Comparison of ENCODE assay signal across 18 cellular contexts in genomic region chr16:10539793-10540192, GRCh38. TPM values are rescaled to one million over a fixed set of nuclear protein-coding genes. Genes with fewer than 3 reads are reported as not detected.
A peak's percentile ranks its signal among the peaks of the same experiment; 100 is the strongest.
DNase-seq lines count a peak whose midpoint lies in the region; ATAC-seq and TF ChIP-seq lines count a peak whose summit lies in the region.
"Had no signal": no experiment of that assay in that cellular context is flagged by ENCODE, and none has a peak within 500 bp of the region (broad histone marks: within the 10 kb centered on the region; RNA-seq: fewer than 3 reads in every experiment).

No MANE protein-coding gene starts in this region.

- ATAC-seq in PC-3 (no peak), psoas muscle (no peak), omental fat pad (ENCODE audit: low FRiP score) (no peak)
- ATAC-seq: A549; CD8-positive, alpha-beta T cell had no signal

- H3K4me1 ChIP-seq in HEK293 (ENCODE audit: control insufficient read depth, insufficient read depth, low read length) (no peaks in the 10 kb centered on the region), PC-3 (ENCODE audit: insufficient read depth, low read length) (peaks cover 18% of the 10 kb centered on the region), SJCRH30 (peaks cover 17% of the 10 kb centered on the region), psoas muscle (no peaks in the 10 kb centered on the region)
- H3K4me1 ChIP-seq: A549; BLaER1 treated with 17β-estradiol and CSF1 and Interleukin-3, amounts not matched to agents 10 nM and 100 nM; Caco-2 had no signal

- H3K27me3 ChIP-seq in PC-3 (ENCODE audit: low read length): no peaks in the 10 kb centered on the region
- no peaks in the 10 kb centered on the region for H3K27me3 ChIP-seq in SJCRH30
- H3K27me3 ChIP-seq in psoas muscle (ENCODE audit: insufficient read depth in 3 of 3, low read length in 2 of 3): no peaks in the 10 kb centered on the region
- H3K27me3 ChIP-seq: BLaER1 treated with 17β-estradiol and CSF1 and Interleukin-3, amounts not matched to agents 10 nM and 100 nM had no signal

- H3K36me3 ChIP-seq in HEK293 (ENCODE audit: control insufficient read depth in 2 of 2, insufficient read depth in 1 of 2, low read length in 2 of 2) (peaks cover 0 to 55% of the 10 kb centered on the region in 2 experiments; a peak in 2 of 3 replicates), PC-3 (ENCODE audit: low read depth, low read length) (peaks cover 14% of the 10 kb centered on the region; the same call in 1 of the 2 replicates), SJCRH30 (peaks cover 11% of the 10 kb centered on the region), psoas muscle (ENCODE audit: insufficient read depth in 1 of 2, low read depth in 1 of 2) (peaks cover 0 to 83% of the 10 kb centered on the region in 2 donors)

- DNase-seq in PC-3 (peak; percentile 13), SJCRH30 (no peak), psoas muscle (no peak), omental fat pad (ENCODE audit: low spot score) (no peak), substantia nigra (lab: John Stamatoyannopoulos, UW) (no peak), cerebellar cortex (ENCODE audit: low spot score) (no peak)
- DNase-seq: AML-193; Caco-2; CD4-positive, alpha-beta T cell; CD8-positive, alpha-beta T cell; DMS79 treated with DMSO at 0.1 percent for 48 hours; GF-D8 had no signal

- CTCF ChIA-PET in HEK293 (lab: Yijun Ruan, JAX) (no interaction called here), PC-3 (lab: Charles Lee) (no interaction called here)

- H3K9me3 ChIP-seq in HEK293 (ENCODE audit: control insufficient read depth, insufficient read depth, low read depth, low read length) (no peaks in the 10 kb centered on the region), PC-3 (ENCODE audit: low read length) (no peaks in the 10 kb centered on the region), SJCRH30 (replicated peaks) (no peaks in the 10 kb centered on the region), psoas muscle (no peaks in the 10 kb centered on the region)
- H3K9me3 ChIP-seq: A549; BLaER1 treated with 17β-estradiol and CSF1 and Interleukin-3, amounts not matched to agents 10 nM and 100 nM; Caco-2 had no signal

- H3K4me3 ChIP-seq in HEK293 (ENCODE audit: low read depth, low read length): no peak overlapping the region
- peak overlapping the region; percentile 27; the same call in 1 of the 2 replicates for H3K4me3 ChIP-seq in PC-3 (ENCODE audit: low read length)
- H3K4me3 ChIP-seq in SJCRH30: no peak overlapping the region
- H3K4me3 ChIP-seq in psoas muscle: no peak overlapping the region
- H3K4me3 ChIP-seq: A549; BLaER1 treated with 17β-estradiol and CSF1 and Interleukin-3, amounts not matched to agents 10 nM and 100 nM had no signal

- no peak overlapping the region for H2AFZ ChIP-seq in PC-3 (ENCODE audit: low read length)

- no peaks in the 10 kb centered on the region for H4K20me1 ChIP-seq in PC-3 (ENCODE audit: low read length)
- H4K20me1 ChIP-seq: BLaER1 treated with 17β-estradiol and CSF1 and Interleukin-3, amounts not matched to agents 10 nM and 100 nM had no signal

- no peak for TF ChIP-seq CTCF in HEK293 (tag by site-specific recombination; IDR thresholded peaks at IDR 0.05)
- no peak for TF ChIP-seq CTCF in PC-3 (conservative IDR thresholded peaks at IDR 0.05; ENCODE audit: low read depth, low read length)
- no peak for TF ChIP-seq CTCF in psoas muscle (IDR thresholded peaks at IDR 0.05)
- no peak for TF ChIP-seq CTCF in omental fat pad (IDR thresholded peaks at IDR 0.05)

- H3K9me2 ChIP-seq in PC-3 (replicated peaks; ENCODE audit: low read length): no peaks in the 10 kb centered on the region

- no peaks in the 10 kb centered on the region for H3F3A ChIP-seq in PC-3 (ENCODE audit: low read length, unreplicated experiment)

- 71 to 92% (median 80%) methylated on average over 5 of the region's 5 CpGs for WGBS in psoas muscle, 3 donors

- peak overlapping the region; percentile 27; the same call in 1 of the 2 replicates for H3K9ac ChIP-seq in PC-3 (ENCODE audit: low read length)
- H3K9ac ChIP-seq: BLaER1 treated with 17β-estradiol and CSF1 and Interleukin-3, amounts not matched to agents 10 nM and 100 nM had no signal

- H3K79me2 ChIP-seq in PC-3 (ENCODE audit: low read length): no peaks in the 10 kb centered on the region

- POLR2A ChIA-PET in HEK293 (lab: Yijun Ruan, JAX) (no interaction called here), PC-3 (lab: Charles Lee; ENCODE audit: unreplicated experiment) (no interaction called here)

- intact Hi-C loops in PC-3 (cut with micrococcal nuclease): no loop called here
- intact Hi-C loops in psoas muscle (cut with DNase I): no loop called here

- no peak overlapping the region for H3K27ac ChIP-seq in HEK293 (ENCODE audit: extremely low read depth, low read depth, low read length)
- H3K27ac ChIP-seq in PC-3 (ENCODE audit: low read length): peak overlapping the region; percentile 75
- peak overlapping the region; percentile 32 for H3K27ac ChIP-seq in SJCRH30
- H3K27ac ChIP-seq in psoas muscle: peak overlapping the region; percentile 25
- no peak overlapping the region for H3K27ac ChIP-seq in substantia nigra (ENCODE audit: low read depth, low read length, poor library complexity, severe bottlenecking)
- H3K27ac ChIP-seq: 22Rv1; A549; BLaER1 treated with 17β-estradiol and CSF1 and Interleukin-3, amounts not matched to agents 10 nM and 100 nM; C4-2B had no signal

- H3K4me2 ChIP-seq in PC-3 (ENCODE audit: low read length): peak overlapping the region; percentile 70
- H3K4me2 ChIP-seq: A549; BLaER1 treated with 17β-estradiol and CSF1 and Interleukin-3, amounts not matched to agents 10 nM and 100 nM had no signal

- no TSS peak for BruUV-seq in PC-3 (replicated peaks; lab: Mats Ljungman, UMichigan)

TF ChIP-seq in HEK293, 187 proteins besides CTCF, POLR2A, EP300 and RAD21:
- peak; percentile 55; the same call in 1 of the 2 replicates for TF ChIP-seq ZBTB20 (tag by site-specific recombination; IDR thresholded peaks at IDR 0.05)
- no peak for TF ChIP-seq PBX3 (CRISPR knock-in tag; IDR thresholded peaks at IDR 0.05)
- no peak for TF ChIP-seq ZNF175 (tag by site-specific recombination; IDR thresholded peaks at IDR 0.05)

RNA-seq across cellular contexts. Expression of gene EMP2, which starts 40.6 kb away (rescaled TPM):
- 33.9 and 38.7 TPM in 2 replicates for total RNA-seq in PC-3 (2014; rRNA removed)
- total RNA-seq in SJCRH30 (2014; rRNA removed; shearing (Covaris generic)): 30.8 and 31.9 TPM in 2 replicates
- total RNA-seq in psoas muscle: 10 to 100 TPM; 11.0 to 25.4 (median 17.7) TPM
- 10 to 100 TPM in 1 of 3 donors, 1 to 10 TPM in 2; 8.0 to 22.8 (median 9.9) TPM for polyA plus RNA-seq in psoas muscle
- total RNA-seq in omental fat pad: 10 to 100 TPM; 36.7 to 80.4 (median 50.1) TPM
- total RNA-seq: B cell; CD4-positive, alpha-beta T cell; CD8-positive, alpha-beta T cell had no signal

Comparison
In these comparisons a context has a peak if more than half of its experiments do, and no peak if none do; other contexts are left out.
1. H3K27ac ChIP-seq: peak in PC-3 (single experiment), SJCRH30 (single experiment) and psoas muscle (single experiment); none in HEK293 (single experiment) and substantia nigra (single experiment).